ENCODE assay signal across 16 cellular contexts in genomic region chr4:4227510-4228355, GRCh38. TPM values are rescaled to one million over a fixed set of nuclear protein-coding genes. Genes with fewer than 3 reads are reported as not detected.
"Had no signal": no experiment of that assay in that cellular context is flagged by ENCODE, and none has a peak within 500 bp of the region (broad histone marks: within the 10 kb centered on the region; RNA-seq: fewer than 3 reads in every experiment).

No MANE protein-coding gene starts in this region.

- H3K4me3 ChIP-seq: breast epithelium, dorsolateral prefrontal cortex, heart right ventricle, right atrium auricular region, smooth muscle cell, transverse colon had no signal

- H3K27ac Mint-ChIP-seq: activated CD8-positive, alpha-beta T cell treated with anti-CD3 and anti-CD28 coated beads, Interleukin-2, amount 10 ng/mL, durations not matched to agents 7 days and 5 days; activated naive CD4-positive, alpha-beta T cell treated with anti-CD3 and anti-CD28 coated beads for 36 hours; activated T-helper 17 cell treated with anti-CD3 and anti-CD28 coated beads, Interleukin-2, amount 50 U/mL, for 72 hours; stimulated activated memory B cell treated with anti-CD40 and anti-IgM and Interleukin-4, amounts not matched to agents 10 μg/mL and 1 μg/mL and 100 μg/mL, for 72 hours had no signal

- DNase-seq: activated CD8-positive, alpha-beta T cell treated with anti-CD3 and anti-CD28 coated beads, Interleukin-2, amount 10 ng/mL, durations not matched to agents 7 days and 5 days; activated naive CD4-positive, alpha-beta T cell treated with anti-CD3 and anti-CD28 coated beads for 36 hours; dorsolateral prefrontal cortex; foreskin melanocyte; heart right ventricle; kidney glomerular epithelial cell; SIG-M5; transverse colon had no signal

- H3K9me3 Mint-ChIP-seq: activated T-helper 17 cell treated with anti-CD3 and anti-CD28 coated beads, Interleukin-2, amount 50 U/mL, for 72 hours had no signal

- H3K4me3 Mint-ChIP-seq: activated CD8-positive, alpha-beta T cell treated with anti-CD3 and anti-CD28 coated beads, Interleukin-2, amount 10 ng/mL, durations not matched to agents 7 days and 5 days; activated naive CD4-positive, alpha-beta T cell treated with anti-CD3 and anti-CD28 coated beads for 36 hours; activated T-helper 17 cell treated with anti-CD3 and anti-CD28 coated beads, Interleukin-2, amount 50 U/mL, for 72 hours; stimulated activated memory B cell treated with anti-CD40 and anti-IgM and Interleukin-4, amounts not matched to agents 10 μg/mL and 1 μg/mL and 100 μg/mL, for 72 hours had no signal

- ATAC-seq: activated CD8-positive, alpha-beta T cell treated with anti-CD3 and anti-CD28 coated beads, Interleukin-2, amount 10 ng/mL, durations not matched to agents 7 days and 5 days; activated T-helper 17 cell treated with anti-CD3 and anti-CD28 coated beads, Interleukin-2, amount 50 U/mL, for 72 hours; heart right ventricle; stimulated activated memory B cell treated with anti-CD40 and anti-IgM and Interleukin-4, amounts not matched to agents 10 μg/mL and 1 μg/mL and 100 μg/mL, for 72 hours had no signal

RNA-seq across cellular contexts. Expression of gene OTOP1, which starts 1.0 kb away (rescaled TPM):
- total RNA-seq: activated CD8-positive, alpha-beta T cell treated with anti-CD3 and anti-CD28 coated beads, Interleukin-2, amount 10 ng/mL, durations not matched to agents 7 days and 5 days; activated naive CD4-positive, alpha-beta T cell treated with anti-CD3 and anti-CD28 coated beads for 36 hours; activated T-helper 17 cell treated with anti-CD3 and anti-CD28 coated beads, Interleukin-2, amount 50 U/mL, for 72 hours; breast epithelium; dorsolateral prefrontal cortex; heart right ventricle; liver; mesenteric fat pad; right atrium auricular region; smooth muscle cell; subcutaneous adipose tissue; transverse colon had no signal
